Comparison of ENCODE assay signal across 1 cellular context in genomic region chr1:229225331-229225782, GRCh38.
TF ChIP-seq lines count a peak whose summit lies in the region.

No MANE protein-coding gene starts in this region.

TF ChIP-seq in H1, 55 proteins besides CTCF, POLR2A, EP300 and RAD21:
- TF ChIP-seq FOSL1 (IDR thresholded peaks at IDR 0.05; ENCODE audit: insufficient read depth, low read depth, low read length), result no peak
- no peak for TF ChIP-seq USF2 (IDR thresholded peaks at IDR 0.05; ENCODE audit: low read length)
- TF ChIP-seq BRCA1 (IDR thresholded peaks at IDR 0.05; ENCODE audit: low read depth, low read length), result no peak
